In genomic region chr15:75903331-75904240, GRCh38 we compare ENCODE assay signal across 1 cellular context.
TF ChIP-seq lines count a peak whose summit lies in the region.

Gene FBXO22, plus strand, starts transcription at chr15:75903878. Its CDS starts 86 bp downstream, at chr15:75903964.

TF ChIP-seq in HepG2, 621 proteins besides CTCF, POLR2A, EP300 and RAD21 (continued from another document and continues in another):
- TF ChIP-seq ZNF710 (CRISPR knock-in tag; IDR thresholded peaks at IDR 0.05; ENCODE audit: borderline replicate concordance), result peak; percentile 62
- TF ChIP-seq JUND (CRISPR knock-in tag; IDR thresholded peaks at IDR 0.05), result peak; percentile 75; the same call in 1 of the 2 replicates
- no peak; the same call in 1 of the 2 replicates for TF ChIP-seq MYPOP (CRISPR knock-in tag; IDR thresholded peaks at IDR 0.05)
- peak; percentile 77 for TF ChIP-seq ZBTB43 (CRISPR knock-in tag; conservative IDR thresholded peaks at IDR 0.05)
- TF ChIP-seq CHCHD3 (CRISPR knock-in tag; IDR thresholded peaks at IDR 0.05), result no peak
- no peak for TF ChIP-seq ZNF432 (CRISPR knock-in tag; IDR thresholded peaks at IDR 0.05; ENCODE audit: borderline replicate concordance)
- no peak for TF ChIP-seq ZNF10 (CRISPR knock-in tag; IDR thresholded peaks at IDR 0.05; ENCODE audit: borderline replicate concordance, low read depth)
- no peak for TF ChIP-seq SRF (IDR thresholded peaks at IDR 0.05; ENCODE audit: low read depth, low read length)
- TF ChIP-seq ZNF543 (CRISPR knock-in tag; IDR thresholded peaks at IDR 0.05), result peak; percentile 89
- peak; percentile 83 for TF ChIP-seq ZNF430 (CRISPR knock-in tag; IDR thresholded peaks at IDR 0.05)
- no peak; the same call in 1 of the 2 replicates for TF ChIP-seq NFAT5 (CRISPR knock-in tag; IDR thresholded peaks at IDR 0.05)
- no peak; the same call in 1 of the 2 replicates for TF ChIP-seq RARA (CRISPR knock-in tag; IDR thresholded peaks at IDR 0.05)
- TF ChIP-seq SNAPC4 (CRISPR knock-in tag; IDR thresholded peaks at IDR 0.05), result 0 out of 2 replicates have a peak, but pooled peaks have one; percentile 37
- peak; percentile 81; the same call in 1 of the 2 replicates for TF ChIP-seq ZBTB3 (CRISPR knock-in tag; IDR thresholded peaks at IDR 0.05; ENCODE audit: borderline replicate concordance, low read depth)
- TF ChIP-seq PBX3 (CRISPR knock-in tag; IDR thresholded peaks at IDR 0.05; ENCODE audit: borderline replicate concordance), result peak; percentile 82; the same call in 1 of the 2 replicates
- peak; percentile 89; the same call in 1 of the 2 replicates for TF ChIP-seq MYC (CRISPR knock-in tag; IDR thresholded peaks at IDR 0.05; ENCODE audit: borderline replicate concordance)
- peak; percentile 55 for TF ChIP-seq TFE3 (CRISPR knock-in tag; IDR thresholded peaks at IDR 0.05)
- TF ChIP-seq ZNF678 (CRISPR knock-in tag; IDR thresholded peaks at IDR 0.05), result peak; percentile 72; the same call in 1 of the 2 replicates
- TF ChIP-seq MLXIP (CRISPR knock-in tag; IDR thresholded peaks at IDR 0.05; ENCODE audit: borderline replicate concordance), result no peak; the same call in 1 of the 2 replicates
- no peak for TF ChIP-seq MAFK (conservative IDR thresholded peaks at IDR 0.05 in 1 of 2, IDR thresholded peaks at IDR 0.05 in 1 of 2; ENCODE audit: low read length in 2 of 2)
- no peak for TF ChIP-seq ZNF234 (CRISPR knock-in tag; conservative IDR thresholded peaks at IDR 0.05)
- no peak for TF ChIP-seq ZFP82 (CRISPR knock-in tag; IDR thresholded peaks at IDR 0.05; ENCODE audit: borderline replicate concordance)
- TF ChIP-seq ZNF737 (CRISPR knock-in tag; IDR thresholded peaks at IDR 0.05; ENCODE audit: borderline replicate concordance), result 0 out of 2 replicates have a peak, but pooled peaks have one; percentile 26
- no peak for TF ChIP-seq PRDM4 (CRISPR knock-in tag; IDR thresholded peaks at IDR 0.05; ENCODE audit: borderline replicate concordance)
- peak; percentile 39; the same call in 1 of the 2 replicates for TF ChIP-seq ZNF362 (CRISPR knock-in tag; IDR thresholded peaks at IDR 0.05; ENCODE audit: borderline replicate concordance)
